Comparison of ENCODE assay signal across 21 cellular contexts in genomic region chr19:33471111-33471996, GRCh38.
"Had no signal": no experiment of that assay in that cellular context is flagged by ENCODE, and none has a peak within 500 bp of the region (broad histone marks: within the 10 kb centered on the region; RNA-seq: fewer than 3 reads in every experiment).

No MANE protein-coding gene starts in this region.

- DNase-seq: activated naive CD4-positive, alpha-beta T cell treated with anti-CD3 and anti-CD28 coated beads for 36 hours; activated naive CD8-positive, alpha-beta T cell treated with anti-CD3 and anti-CD28 coated beads, Interleukin-2, amount 10 ng/mL, durations not matched to agents 7 days and 5 days; activated T-cell treated with anti-CD3 and anti-CD28 coated beads for 4 hours; amniotic stem cell; cerebellar nuclear complex; effector CD8-positive, alpha-beta T cell; foreskin melanocyte; naive thymus-derived CD4-positive, alpha-beta T cell; occipital lobe; stimulated activated CD4-positive, alpha-beta T cell treated with anti-CD3 and anti-CD28 coated beads, Interleukin-1b, Interleukin-23, amount 100 ng/mL, for 48 hours; stimulated activated naive CD8-positive, alpha-beta T cell treated with anti-CD3 and anti-CD28 coated beads, Interleukin-15, amount 100 ng/mL, for 72 hours; T1000 had no signal

- H3K27me3 ChIP-seq: left lung, tibial artery had no signal

- H3K36me3 Mint-ChIP-seq: activated naive CD8-positive, alpha-beta T cell treated with anti-CD3 and anti-CD28 coated beads, Interleukin-2, amount 10 ng/mL, durations not matched to agents 7 days and 5 days; WTC11 had no signal

- H3K4me1 Mint-ChIP-seq: WTC11 had no signal

- H3K36me3 ChIP-seq: prostate gland had no signal

- H3K4me3 ChIP-seq: left lung, lung, prostate gland, tibial artery had no signal

- H3K4me1 ChIP-seq: left lung, prostate gland, tibial artery had no signal

- H3K9me3 ChIP-seq: left lung, prostate gland, tibial artery had no signal

- H3K9me3 Mint-ChIP-seq: activated naive CD4-positive, alpha-beta T cell treated with anti-CD3 and anti-CD28 coated beads for 36 hours; activated naive CD8-positive, alpha-beta T cell treated with anti-CD3 and anti-CD28 coated beads, Interleukin-2, amount 10 ng/mL, durations not matched to agents 7 days and 5 days; dendritic cell treated with granulocyte-macrophage colony-stimulating factor and Interleukin-4, amounts not matched to agents 40 ng/mL and 50 ng/mL, for 4 days; naive thymus-derived CD4-positive, alpha-beta T cell; neural crest cell; stimulated activated naive CD8-positive, alpha-beta T cell treated with anti-CD3 and anti-CD28 coated beads, Interleukin-15, amount 100 ng/mL, for 72 hours; T-helper 1 cell treated with Interleukin-12 subunit alpha and Interleukin-12 subunit beta and Interleukin-4 antibody, amounts not matched to agents 30 μg/mL and 1 μg/mL, for 36 hours; WTC11 had no signal

- H3K27ac Mint-ChIP-seq: activated naive CD4-positive, alpha-beta T cell treated with anti-CD3 and anti-CD28 coated beads for 36 hours; activated naive CD8-positive, alpha-beta T cell treated with anti-CD3 and anti-CD28 coated beads, Interleukin-2, amount 10 ng/mL, durations not matched to agents 7 days and 5 days; dendritic cell treated with granulocyte-macrophage colony-stimulating factor and Interleukin-4, amounts not matched to agents 40 ng/mL and 50 ng/mL, for 4 days; T-helper 1 cell treated with Interleukin-12 subunit alpha and Interleukin-12 subunit beta and Interleukin-4 antibody, amounts not matched to agents 30 μg/mL and 1 μg/mL, for 36 hours had no signal

- H3K4me3 Mint-ChIP-seq: activated naive CD4-positive, alpha-beta T cell treated with anti-CD3 and anti-CD28 coated beads for 36 hours; activated naive CD8-positive, alpha-beta T cell treated with anti-CD3 and anti-CD28 coated beads, Interleukin-2, amount 10 ng/mL, durations not matched to agents 7 days and 5 days; dendritic cell treated with granulocyte-macrophage colony-stimulating factor and Interleukin-4, amounts not matched to agents 40 ng/mL and 50 ng/mL, for 4 days; naive thymus-derived CD4-positive, alpha-beta T cell; neural crest cell; stimulated activated naive CD8-positive, alpha-beta T cell treated with anti-CD3 and anti-CD28 coated beads, Interleukin-15, amount 100 ng/mL, for 72 hours; T-helper 1 cell treated with Interleukin-12 subunit alpha and Interleukin-12 subunit beta and Interleukin-4 antibody, amounts not matched to agents 30 μg/mL and 1 μg/mL, for 36 hours; WTC11 had no signal

- H3K27me3 Mint-ChIP-seq: activated naive CD8-positive, alpha-beta T cell treated with anti-CD3 and anti-CD28 coated beads, Interleukin-2, amount 10 ng/mL, durations not matched to agents 7 days and 5 days; dendritic cell treated with granulocyte-macrophage colony-stimulating factor and Interleukin-4, amounts not matched to agents 40 ng/mL and 50 ng/mL, for 4 days; naive thymus-derived CD4-positive, alpha-beta T cell; stimulated activated naive CD8-positive, alpha-beta T cell treated with anti-CD3 and anti-CD28 coated beads, Interleukin-15, amount 100 ng/mL, for 72 hours had no signal

- ATAC-seq: esophagus mucosa; left lung; naive thymus-derived CD4-positive, alpha-beta T cell; stimulated activated naive CD8-positive, alpha-beta T cell treated with anti-CD3 and anti-CD28 coated beads, Interleukin-15, amount 100 ng/mL, for 72 hours; WTC11 had no signal

- H3K27ac ChIP-seq: left lung, prostate gland, tibial artery had no signal
